23 cellular contexts compared by ENCODE assay signal in the genomic region with DNA sequence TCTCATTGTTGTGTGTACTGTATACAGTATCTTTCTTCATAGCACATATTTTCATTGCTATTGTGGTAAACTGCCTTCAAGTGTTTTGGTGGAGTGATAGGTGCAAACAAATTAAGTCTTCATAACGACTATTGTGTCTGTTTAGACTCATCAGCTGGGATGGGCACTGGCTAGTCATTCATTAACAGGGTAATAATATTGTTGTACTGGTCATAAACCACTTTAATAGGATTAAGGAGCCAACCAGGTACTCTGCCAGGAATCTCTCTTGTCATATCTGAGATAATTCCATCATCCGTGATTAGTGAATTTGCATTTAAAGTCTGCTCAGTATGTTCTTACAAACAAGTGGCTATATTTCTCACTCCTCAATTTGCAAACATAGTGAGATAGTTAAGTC.
"Had no signal": no experiment of that assay in that cellular context is flagged by ENCODE, and none has a peak within 500 bp of the region (broad histone marks: within the 10 kb centered on the region; RNA-seq: fewer than 3 reads in every experiment).

No MANE protein-coding gene starts in this region.

- H3K4me3 ChIP-seq: adrenal gland, SJSA1 had no signal

- DNase-seq: activated CD4-positive, alpha-beta memory T cell treated with anti-CD3 and anti-CD28 coated beads, Interleukin-2, amount 10 ng/mL, durations not matched to agents 7 days and 5 days; activated CD4-positive, alpha-beta T cell treated with anti-CD3 and anti-CD28 coated beads for 36 hours; activated CD4-positive, alpha-beta T cell treated with anti-CD3 and anti-CD28 coated beads, Interleukin-2, amount 50 U/mL, for 1 hour; activated gamma-delta T cell treated with Interleukin-2 at 50 U/mL for 16 hours; activated naive CD4-positive, alpha-beta T cell treated with anti-CD3 and anti-CD28 coated beads, Interleukin-2, amount 50 U/mL, for 16 hours; activated naive CD8-positive, alpha-beta T cell treated with anti-CD3 and anti-CD28 coated beads, Interleukin-2, amount 10 ng/mL, durations not matched to agents 7 days and 5 days; activated T-cell treated with anti-CD3 and anti-CD28 coated beads, Interleukin-2, amount 50 U/mL, for 72 hours; adrenal gland; anterior cingulate cortex; cerebellar nuclear complex; MM.1S; NCI-H1105; NCI-H1436; NCI-H187; NCI-H2081; NCI-H2227 treated with DMSO at 0.1 percent for 48 hours; NCI-H446 treated with DMSO at 0.1 percent for 48 hours; NCI-H774; PC-3; SHP77; T-cell; WERI-Rb-1 had no signal

- ATAC-seq: activated CD4-positive, alpha-beta T cell treated with anti-CD3 and anti-CD28 coated beads for 36 hours; activated T-cell treated with anti-CD3 and anti-CD28 coated beads, Interleukin-2, amount 50 U/mL, for 72 hours; PC-3; T-cell had no signal
